Comparison of ENCODE assay signal across 7 cellular contexts in the genomic region with DNA sequence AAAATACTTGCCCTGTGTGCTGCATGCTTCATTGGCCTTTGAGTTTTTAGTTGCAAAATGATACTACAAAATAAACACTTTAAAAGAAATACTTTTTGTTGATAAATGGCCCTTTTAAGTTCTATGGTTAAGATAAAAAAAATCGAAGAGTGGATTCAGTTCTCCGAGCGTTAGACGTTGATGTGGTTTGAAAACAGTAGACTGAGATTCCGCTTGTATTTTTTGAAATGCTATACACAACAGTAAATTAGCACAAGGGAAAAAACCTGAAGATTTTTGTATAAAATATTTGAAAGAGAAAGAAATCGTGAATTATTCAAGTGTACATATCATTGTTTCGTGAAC. TPM values are rescaled to one million over a fixed set of nuclear protein-coding genes. Genes with fewer than 3 reads are reported as not detected.
A peak's percentile ranks its signal among the peaks of the same experiment; 100 is the strongest.
DNase-seq lines count a peak whose midpoint lies in the region; ATAC-seq and TF ChIP-seq lines count a peak whose summit lies in the region.

No MANE protein-coding gene starts in this region.

- no peak for DNase-seq in HL-60 (ENCODE audit: low read depth in 1 of 2, low spot score in 1 of 2)
- DNase-seq in activated CD8-positive, alpha-beta T cell treated with anti-CD3 and anti-CD28 coated beads for 36 hours: no peak
- no peak for DNase-seq in stimulated activated naive B cell treated with anti-CD40 and anti-IgM and Interleukin-4, amounts not matched to agents 10 μg/mL and 1 μg/mL and 100 μg/mL, for 72 hours
- no peak for DNase-seq in mucosa of descending colon
- DNase-seq in NCI-H146 treated with DMSO at 0.1 percent for 48 hours (lab: John Stamatoyannopoulos, UW; ENCODE audit: unreplicated experiment): no peak

- no peaks in the 10 kb centered on the region for H3K9me3 Mint-ChIP-seq in activated CD8-positive, alpha-beta T cell treated with anti-CD3 and anti-CD28 coated beads for 36 hours
- H3K9me3 Mint-ChIP-seq in stimulated activated naive B cell treated with anti-CD40 and anti-IgM and Interleukin-4, amounts not matched to agents 10 μg/mL and 1 μg/mL and 100 μg/mL, for 72 hours: no peaks in the 10 kb centered on the region

- H3K36me3 Mint-ChIP-seq in activated CD8-positive, alpha-beta T cell treated with anti-CD3 and anti-CD28 coated beads for 36 hours (ENCODE audit: low read depth): no peaks in the 10 kb centered on the region
- no peaks in the 10 kb centered on the region for H3K36me3 Mint-ChIP-seq in stimulated activated naive B cell treated with anti-CD40 and anti-IgM and Interleukin-4, amounts not matched to agents 10 μg/mL and 1 μg/mL and 100 μg/mL, for 72 hours

- CTCF ChIA-PET in activated CD8-positive, alpha-beta T cell treated with anti-CD3 and anti-CD28 coated beads for 36 hours (lab: Charles Lee): no interaction called here

- no peak for TF ChIP-seq CTCF in HL-60 (IDR thresholded peaks at IDR 0.05; ENCODE audit: insufficient read depth, low read length)
- no peak for TF ChIP-seq CTCF in activated CD8-positive, alpha-beta T cell treated with anti-CD3 and anti-CD28 coated beads for 36 hours (IDR thresholded peaks at IDR 0.05)
- TF ChIP-seq CTCF in mucosa of descending colon (IDR thresholded peaks at IDR 0.05): no peak

- H3K27ac ChIP-seq in HL-60 (replicated peaks): peak overlapping the region; percentile 84

- no peaks in the 10 kb centered on the region for H3K27me3 ChIP-seq in HL-60 (ENCODE audit: insufficient read depth, poor library complexity, severe bottlenecking)

- H3K4me1 Mint-ChIP-seq in activated CD8-positive, alpha-beta T cell treated with anti-CD3 and anti-CD28 coated beads for 36 hours (ENCODE audit: low read depth): peaks cover 24% of the 10 kb centered on the region
- peaks cover 4 to 24% of the 10 kb centered on the region in 2 donors for H3K4me1 Mint-ChIP-seq in stimulated activated naive B cell treated with anti-CD40 and anti-IgM and Interleukin-4, amounts not matched to agents 10 μg/mL and 1 μg/mL and 100 μg/mL, for 72 hours

- H3K4me1 ChIP-seq in mucosa of descending colon (ENCODE audit: low read depth): peaks cover 30% of the 10 kb centered on the region

- no peak for ATAC-seq in activated CD8-positive, alpha-beta T cell treated with anti-CD3 and anti-CD28 coated beads for 36 hours
- no peak for ATAC-seq in stimulated activated naive B cell treated with anti-CD40 and anti-IgM and Interleukin-4, amounts not matched to agents 10 μg/mL and 1 μg/mL and 100 μg/mL, for 72 hours (replicated peaks)
- ATAC-seq in mucosa of descending colon (no peak), HG02852 (IDR thresholded peaks at IDR 0.05; ENCODE audit: unreplicated experiment) (no peak)

- peak overlapping the region; percentile 82 for H3K27ac Mint-ChIP-seq in activated CD8-positive, alpha-beta T cell treated with anti-CD3 and anti-CD28 coated beads for 36 hours
- H3K27ac Mint-ChIP-seq in stimulated activated naive B cell treated with anti-CD40 and anti-IgM and Interleukin-4, amounts not matched to agents 10 μg/mL and 1 μg/mL and 100 μg/mL, for 72 hours: peak overlapping the region; percentile 93

- H3K9me3 ChIP-seq in iPS-18c (ENCODE audit: control insufficient read depth, insufficient read depth, low read length) (no peaks in the 10 kb centered on the region), mucosa of descending colon (no peaks in the 10 kb centered on the region)

- H3K27me3 Mint-ChIP-seq in activated CD8-positive, alpha-beta T cell treated with anti-CD3 and anti-CD28 coated beads for 36 hours: no peaks in the 10 kb centered on the region
- H3K27me3 Mint-ChIP-seq in stimulated activated naive B cell treated with anti-CD40 and anti-IgM and Interleukin-4, amounts not matched to agents 10 μg/mL and 1 μg/mL and 100 μg/mL, for 72 hours: no peaks in the 10 kb centered on the region

- POLR2A ChIA-PET in activated CD8-positive, alpha-beta T cell treated with anti-CD3 and anti-CD28 coated beads for 36 hours (lab: Charles Lee): interaction anchor here (0.7 kb wide), 3 partner anchors 9 to 119 kb away, joined by 3 to 4 read pairs (median 3); no protein-coding TSS in a partner anchor

- H3K4me3 Mint-ChIP-seq in activated CD8-positive, alpha-beta T cell treated with anti-CD3 and anti-CD28 coated beads for 36 hours: peak overlapping the region; percentile 87
- H3K4me3 Mint-ChIP-seq in stimulated activated naive B cell treated with anti-CD40 and anti-IgM and Interleukin-4, amounts not matched to agents 10 μg/mL and 1 μg/mL and 100 μg/mL, for 72 hours: peak overlapping the region in 1 of 2 donors; percentile 94

- intact Hi-C loops in activated CD8-positive, alpha-beta T cell treated with anti-CD3 and anti-CD28 coated beads for 36 hours (cut with micrococcal nuclease): loop anchor here (5.0 to 10.0 kb wide), 2 partner anchors 87 to 120 kb away; no protein-coding TSS in a partner anchor
- intact Hi-C loops in mucosa of descending colon (cut with DNase I, micrococcal nuclease): loop anchor here in 1 of 2 donors (5.0 to 10.0 kb wide), 2 partner anchors 85 to 133 kb away; no protein-coding TSS in a partner anchor

- no peaks in the 10 kb centered on the region for H3K36me3 ChIP-seq in mucosa of descending colon (ENCODE audit: low read depth)

- peak overlapping the region; percentile 57 for H3K4me3 ChIP-seq in HL-60 (replicated peaks; ENCODE audit: insufficient read depth, low read length)
- H3K4me3 ChIP-seq in iPS-18c (ENCODE audit: insufficient read depth, low read depth, low read length): peak overlapping the region; percentile 64
- H3K4me3 ChIP-seq in mucosa of descending colon: no peak overlapping the region

RNA-seq across cellular contexts. Expression of a gene that starts 1.4 kb away (rescaled TPM):
- 10 to 100 TPM; 10.3 to 12.4 TPM for total RNA-seq in activated CD8-positive, alpha-beta T cell treated with anti-CD3 and anti-CD28 coated beads for 36 hours
- total RNA-seq in mucosa of descending colon: 10 to 100 TPM; 42.5 to 77.1 (median 67.5) TPM
